Comparison of ENCODE assay signal across 20 cellular contexts in the genomic region with DNA sequence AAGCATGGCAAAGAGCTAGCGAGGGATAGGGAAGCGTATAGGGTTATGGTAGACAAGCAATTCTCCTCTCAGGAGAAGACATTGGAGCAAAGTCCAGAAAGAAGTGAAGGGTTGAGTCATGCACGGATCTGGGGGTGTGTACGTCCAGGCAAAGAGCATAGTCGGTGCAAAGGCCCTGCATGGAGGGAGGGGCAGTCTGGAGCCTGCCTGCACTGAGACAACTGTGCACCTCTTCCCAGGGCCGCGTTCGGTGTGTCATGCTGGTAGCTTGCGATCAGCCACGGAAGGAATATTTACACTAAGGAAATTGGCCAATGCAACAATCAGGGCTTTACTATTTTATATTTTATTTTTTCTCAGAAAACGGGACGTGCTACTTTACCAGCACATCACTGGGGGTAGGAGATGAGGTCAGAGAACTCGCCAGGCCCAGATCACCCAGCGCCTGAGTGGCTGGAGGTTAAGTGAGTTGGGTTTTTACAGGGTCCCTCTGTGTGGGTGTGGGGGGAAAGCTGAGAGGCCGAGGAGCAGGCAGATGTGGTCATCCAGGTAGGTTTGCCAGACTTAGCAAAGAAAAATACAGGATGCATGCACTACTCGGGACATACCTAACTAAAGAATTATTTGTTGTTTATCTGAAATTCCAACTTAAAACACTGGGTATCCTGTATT. TPM values are rescaled to one million over a fixed set of nuclear protein-coding genes. Genes with fewer than 3 reads are reported as not detected.
DNase-seq lines count a peak whose midpoint lies in the region; TF ChIP-seq lines count a peak whose summit lies in the region.
"Had no signal": no experiment of that assay in that cellular context is flagged by ENCODE, and none has a peak within 500 bp of the region (broad histone marks: within the 10 kb centered on the region; RNA-seq: fewer than 3 reads in every experiment).

No MANE protein-coding gene starts in this region.

- CTCF ChIA-PET in activated naive CD4-positive, alpha-beta T cell treated with anti-CD3 and anti-CD28 coated beads, Interleukin-2, amount 10 ng/mL, durations not matched to agents 7 days and 5 days (lab: Charles Lee): no interaction called here
- CTCF ChIA-PET in activated naive CD4-positive, alpha-beta T cell treated with anti-CD3 and anti-CD28 coated beads for 36 hours (lab: Charles Lee): interaction anchor here (1.1 to 1.8 kb wide), 4 partner anchors 9 to 78 kb away, joined by 3 to 10 read pairs (median 4); a partner anchor contains a TSS
- CTCF ChIA-PET in RWPE1 (lab: Yijun Ruan, JAX): interaction anchor here (0.9 kb wide), 1 partner anchor 15 kb away, joined by 6 read pairs; no protein-coding TSS in a partner anchor

- H3K4me3 ChIP-seq in transverse colon: no peak overlapping the region
- H3K4me3 ChIP-seq: dorsolateral prefrontal cortex, MG63, neural progenitor cell, stomach had no signal

- 64 to 81% methylated on average over 6 to 16 of the region's 16 CpGs for WGBS in transverse colon (ENCODE audit: low coverage in 1 of 2), 2 donors

- H3K4me1 ChIP-seq in transverse colon: peaks cover 0 to 12% (median 4%) of the 10 kb centered on the region in 4 donors

- intact Hi-C loops in activated naive CD4-positive, alpha-beta T cell treated with anti-CD3 and anti-CD28 coated beads for 36 hours (cut with micrococcal nuclease): loop anchor here (10.0 kb wide), 1 partner anchor 606 kb away; a partner anchor contains a TSS
- intact Hi-C loops in transverse colon (cut with DNase I; ENCODE audit: low total_unique reads): loop anchor here (5.0 to 10.0 kb wide), 3 partner anchors 68 to 396 kb away; no protein-coding TSS in a partner anchor

- no peak for TF ChIP-seq POLR2A in transverse colon (IDR thresholded peaks at IDR 0.05)

- POLR2A ChIA-PET in RWPE1 (lab: Yijun Ruan, JAX; ENCODE audit: low non-redundant PET): no interaction called here

- H3K9me3 ChIP-seq in transverse colon: no peaks in the 10 kb centered on the region
- H3K9me3 ChIP-seq: MG63, stomach had no signal

- H3K36me3 Mint-ChIP-seq in activated naive CD4-positive, alpha-beta T cell treated with anti-CD3 and anti-CD28 coated beads, Interleukin-2, amount 10 ng/mL, durations not matched to agents 7 days and 5 days: peaks cover 11% of the 10 kb centered on the region
- H3K36me3 Mint-ChIP-seq in activated naive CD4-positive, alpha-beta T cell treated with anti-CD3 and anti-CD28 coated beads for 36 hours (ENCODE audit: low read depth): no peaks in the 10 kb centered on the region
- H3K36me3 Mint-ChIP-seq in immature natural killer cell: peaks cover 0 to 3% (median 0%) of the 10 kb centered on the region in 3 donors
- H3K36me3 Mint-ChIP-seq: activated naive CD4-positive, alpha-beta T cell treated with anti-CD3 and anti-CD28 coated beads, Interleukin-2, amount 50 U/mL, for 72 hours; neural progenitor cell had no signal

- TF ChIP-seq CTCF in RWPE1 (conservative IDR thresholded peaks at IDR 0.05; ENCODE audit: low read depth) (no peak), transverse colon (IDR thresholded peaks at IDR 0.05) (no peak)

- TF ChIP-seq EP300 in transverse colon (IDR thresholded peaks at IDR 0.05; ENCODE audit: low read depth): no peak

- H3K27ac ChIP-seq in RWPE1 (peak overlapping the region; percentile 51; the same call in 1 of the 2 replicates), transverse colon (peak overlapping the region in 1 of 4 donors; percentile 18)
- H3K27ac ChIP-seq: brain microvascular endothelial cell, neural progenitor cell, stomach had no signal

- H3K27me3 ChIP-seq in transverse colon: no peaks in the 10 kb centered on the region
- H3K27me3 ChIP-seq: brain microvascular endothelial cell, dorsolateral prefrontal cortex, MG63, neural progenitor cell, stomach had no signal

- H3K4me1 Mint-ChIP-seq in activated naive CD4-positive, alpha-beta T cell treated with anti-CD3 and anti-CD28 coated beads, Interleukin-2, amount 10 ng/mL, durations not matched to agents 7 days and 5 days: peaks cover 73% of the 10 kb centered on the region
- peaks cover 22% of the 10 kb centered on the region for H3K4me1 Mint-ChIP-seq in activated naive CD4-positive, alpha-beta T cell treated with anti-CD3 and anti-CD28 coated beads for 36 hours (ENCODE audit: low read depth)
- peaks cover 85% of the 10 kb centered on the region in 2 donors for H3K4me1 Mint-ChIP-seq in immature natural killer cell

- H3K4me3 Mint-ChIP-seq in activated naive CD4-positive, alpha-beta T cell treated with anti-CD3 and anti-CD28 coated beads, Interleukin-2, amount 10 ng/mL, durations not matched to agents 7 days and 5 days: no peak overlapping the region
- no peak overlapping the region for H3K4me3 Mint-ChIP-seq in activated naive CD4-positive, alpha-beta T cell treated with anti-CD3 and anti-CD28 coated beads for 36 hours
- peak overlapping the region; percentile 84 to 100 (median 88) for H3K4me3 Mint-ChIP-seq in immature natural killer cell
- H3K4me3 Mint-ChIP-seq: neural progenitor cell had no signal

- DNase-seq in activated naive CD4-positive, alpha-beta T cell treated with anti-CD3 and anti-CD28 coated beads, Interleukin-2, amount 10 ng/mL, durations not matched to agents 7 days and 5 days: peak; percentile 18
- DNase-seq in activated naive CD4-positive, alpha-beta T cell treated with anti-CD3 and anti-CD28 coated beads for 36 hours: no peak
- DNase-seq in RWPE1 (ENCODE audit: low spot score): no peak
- DNase-seq in immature natural killer cell: no peak
- peak; percentile 65 for DNase-seq in transverse colon
- DNase-seq in effector CD4-positive, alpha-beta T cell: no peak
- no peak for DNase-seq in stimulated activated CD4-positive, alpha-beta T cell treated with anti-CD3 and anti-CD28 coated beads, Interleukin-4, amount 100 ng/mL, for 24 hours
- DNase-seq in stimulated activated CD4-positive, alpha-beta T cell treated with anti-CD3 and anti-CD28 coated beads, Interleukin-4, amount 100 ng/mL, for 1 hour: no peak
- DNase-seq: activated T-cell treated with anti-CD3 and anti-CD28 coated beads for 4 hours; brain microvascular endothelial cell; glutamatergic neuron; MG63; NCI-H1694 treated with DMSO at 0.1 percent for 48 hours; NCI-H510A; SIG-M5; stimulated activated CD4-positive, alpha-beta T cell treated with anti-CD3 and anti-CD28 coated beads, Interleukin-15, amount 100 ng/mL, for 24 hours; stomach had no signal

- H3K27ac Mint-ChIP-seq in activated naive CD4-positive, alpha-beta T cell treated with anti-CD3 and anti-CD28 coated beads, Interleukin-2, amount 10 ng/mL, durations not matched to agents 7 days and 5 days: peak overlapping the region; percentile 96
- H3K27ac Mint-ChIP-seq in activated naive CD4-positive, alpha-beta T cell treated with anti-CD3 and anti-CD28 coated beads for 36 hours: no peak overlapping the region
- peak overlapping the region; percentile 95 to 98 (median 97) for H3K27ac Mint-ChIP-seq in immature natural killer cell

- no peaks in the 10 kb centered on the region for H3K9me3 Mint-ChIP-seq in activated naive CD4-positive, alpha-beta T cell treated with anti-CD3 and anti-CD28 coated beads, Interleukin-2, amount 10 ng/mL, durations not matched to agents 7 days and 5 days
- H3K9me3 Mint-ChIP-seq in activated naive CD4-positive, alpha-beta T cell treated with anti-CD3 and anti-CD28 coated beads for 36 hours: no peaks in the 10 kb centered on the region
- H3K9me3 Mint-ChIP-seq in immature natural killer cell: peaks cover 0 to 2% (median 0%) of the 10 kb centered on the region in 6 donors
- H3K9me3 Mint-ChIP-seq: activated naive CD4-positive, alpha-beta T cell treated with anti-CD3 and anti-CD28 coated beads, Interleukin-2, amount 50 U/mL, for 72 hours; neural progenitor cell had no signal

- H3K27me3 Mint-ChIP-seq in activated naive CD4-positive, alpha-beta T cell treated with anti-CD3 and anti-CD28 coated beads, Interleukin-2, amount 10 ng/mL, durations not matched to agents 7 days and 5 days: peaks cover 21% of the 10 kb centered on the region
- H3K27me3 Mint-ChIP-seq in activated naive CD4-positive, alpha-beta T cell treated with anti-CD3 and anti-CD28 coated beads for 36 hours (ENCODE audit: low read depth): no peaks in the 10 kb centered on the region
- H3K27me3 Mint-ChIP-seq in immature natural killer cell (ENCODE audit: low read depth in 3 of 3): peaks cover 2 to 29% (median 13%) of the 10 kb centered on the region in 3 donors

- in situ Hi-C loops in transverse colon (cut with MboI; ENCODE audit: low pct_ligation_motif_present in 1 of 4, low pct_unique_long_range_greater_than_20kb in 1 of 4, low sequenced_read_pairs in 3 of 4): loop anchor here (5.0 to 25.0 kb wide), 5 partner anchors 76 to 396 kb away; a partner anchor contains a TSS

- H3K36me3 ChIP-seq in transverse colon: no peaks in the 10 kb centered on the region
- H3K36me3 ChIP-seq: brain microvascular endothelial cell, MG63, neural progenitor cell, stomach had no signal

RNA-seq across cellular contexts. Expression of a gene that starts 6.7 kb away (rescaled TPM):
- total RNA-seq in activated naive CD4-positive, alpha-beta T cell treated with anti-CD3 and anti-CD28 coated beads for 36 hours: 1 to 10 TPM; 8.7 TPM
- polyA plus RNA-seq in immature natural killer cell: 1 to 10 TPM; 2.5 to 4.4 (median 2.5) TPM
- total RNA-seq in transverse colon: 10 to 100 TPM in 2 of 4 donors, 1 to 10 TPM in 2; 6.0 to 17.6 (median 9.5) TPM

RNA-seq across cellular contexts. Expression of a gene that starts 9.1 kb away (rescaled TPM):
- 10 to 100 TPM in 1 of 2 experiments, 1 to 10 TPM in 1; 8.7 to 10.7 TPM for total RNA-seq in activated naive CD4-positive, alpha-beta T cell treated with anti-CD3 and anti-CD28 coated beads for 36 hours
- 10 to 100 TPM in 1 of 3 donors, 1 to 10 TPM in 2; 3.4 to 23.0 (median 7.3) TPM for polyA plus RNA-seq in immature natural killer cell
- 100 to 1,000 TPM in 1 of 4 donors, 10 to 100 TPM in 3; 15.3 to 112 (median 48.3) TPM for total RNA-seq in transverse colon

RNA-seq across cellular contexts. Expression of a gene that starts 17.7 kb away (rescaled TPM):
- total RNA-seq in activated naive CD4-positive, alpha-beta T cell treated with anti-CD3 and anti-CD28 coated beads for 36 hours: not detected
- polyA plus RNA-seq in immature natural killer cell: under 1 TPM in 1 of 3 donors, not detected in 2; 0.18 TPM
- 10 to 100 TPM; 39.7 to 67.3 (median 51.5) TPM for total RNA-seq in transverse colon
- total RNA-seq: activated naive CD4-positive, alpha-beta T cell treated with anti-CD3 and anti-CD28 coated beads, Interleukin-2, amount 50 U/mL, for 72 hours had no signal

RNA-seq across cellular contexts. Expression of a gene that starts 41.8 kb away (rescaled TPM):
- total RNA-seq in activated naive CD4-positive, alpha-beta T cell treated with anti-CD3 and anti-CD28 coated beads for 36 hours: under 1 TPM; 0.31 to 0.32 TPM
- not detected for polyA plus RNA-seq in immature natural killer cell
- total RNA-seq in transverse colon: 1 to 10 TPM; 2.2 to 7.2 (median 3.9) TPM

Comparison
In these comparisons a context has a peak if more than half of its experiments do, and no peak if none do; other contexts are left out.
1. DNase-seq: peak in activated naive CD4-positive, alpha-beta T cell treated with anti-CD3 and anti-CD28 coated beads, Interleukin-2, amount 10 ng/mL, durations not matched to agents 7 days and 5 days (single experiment) and transverse colon (single experiment); none in activated naive CD4-positive, alpha-beta T cell treated with anti-CD3 and anti-CD28 coated beads for 36 hours (single experiment), RWPE1 (single experiment), immature natural killer cell (0 of 3), effector CD4-positive, alpha-beta T cell (single experiment), stimulated activated CD4-positive, alpha-beta T cell treated with anti-CD3 and anti-CD28 coated beads, Interleukin-4, amount 100 ng/mL, for 24 hours (single experiment) and stimulated activated CD4-positive, alpha-beta T cell treated with anti-CD3 and anti-CD28 coated beads, Interleukin-4, amount 100 ng/mL, for 1 hour (single experiment).
2. H3K4me3 Mint-ChIP-seq: peak in immature natural killer cell (5 of 5); none in activated naive CD4-positive, alpha-beta T cell treated with anti-CD3 and anti-CD28 coated beads, Interleukin-2, amount 10 ng/mL, durations not matched to agents 7 days and 5 days (single experiment) and activated naive CD4-positive, alpha-beta T cell treated with anti-CD3 and anti-CD28 coated beads for 36 hours (single experiment).
3. RNA of a gene that starts 17.7 kb away (total RNA-seq): 39.7 to 67.3 TPM in transverse colon; not detected in activated naive CD4-positive, alpha-beta T cell treated with anti-CD3 and anti-CD28 coated beads for 36 hours; every median in the first group is over 10 times any median in the second.